In the genomic region with DNA sequence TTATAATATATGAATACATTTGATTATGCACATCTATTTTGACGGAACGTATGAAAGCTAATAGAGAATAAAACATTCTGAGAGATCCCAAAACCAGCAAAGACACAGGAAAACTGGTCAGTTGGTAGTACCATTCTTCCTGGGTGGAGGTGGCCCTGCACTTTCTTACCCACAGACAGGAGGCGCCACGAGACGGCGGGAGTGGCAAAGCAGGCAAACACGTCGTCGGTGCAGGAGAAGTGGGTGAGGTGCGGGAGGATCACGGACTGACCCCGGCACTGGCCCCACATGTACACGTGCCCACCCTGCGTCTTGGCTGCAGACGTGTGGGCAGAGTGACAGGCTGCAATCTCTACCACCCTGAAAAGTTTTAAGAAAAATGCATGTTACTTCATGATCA, we compare ENCODE assay signal across 17 cellular contexts. TPM values are rescaled to one million over a fixed set of nuclear protein-coding genes. Genes with fewer than 3 reads are reported as not detected.
DNase-seq lines count a peak whose midpoint lies in the region; ATAC-seq and TF ChIP-seq lines count a peak whose summit lies in the region.
"Had no signal": no experiment of that assay in that cellular context is flagged by ENCODE, and none has a peak within 500 bp of the region (broad histone marks: within the 10 kb centered on the region; RNA-seq: fewer than 3 reads in every experiment).

No MANE protein-coding gene starts in this region.

- no peaks in the 10 kb centered on the region for H3K4me1 ChIP-seq in left ventricle myocardium inferior
- H3K4me1 ChIP-seq in thoracic aorta (ENCODE audit: control insufficient read depth in 1 of 2, low read depth in 2 of 2) = no peaks in the 10 kb centered on the region
- H3K4me1 ChIP-seq: A549 had no signal

- H3K27ac ChIP-seq in left ventricle myocardium inferior (replicated peaks) (no peak overlapping the region), thoracic aorta (no peak overlapping the region)
- H3K27ac ChIP-seq: A549, PC-9 had no signal

- DNase-seq in left ventricle myocardium inferior = no peak
- DNase-seq in Right ventricle myocardium superior = no peak
- DNase-seq in SK-MEL-5 (ENCODE audit: low read depth, low spot score) = peak; percentile 54
- DNase-seq in fibroblast of the aortic adventitia (ENCODE audit: low read depth) = no peak
- no peak for DNase-seq in thoracic aorta (ENCODE audit: low spot score)
- no peak for DNase-seq in hippocampal formation (lab: John Stamatoyannopoulos, UW)
- DNase-seq in MV-4-11 (lab: John Stamatoyannopoulos, UW) = no peak
- DNase-seq: activated CD4-positive, alpha-beta T cell treated with anti-CD3 and anti-CD28 coated beads, Interleukin-2, amount 50 U/mL, for 48 hours; immature natural killer cell; NCI-H187; NCI-H524 treated with DMSO at 0.1 percent for 48 hours; nephron progenitor cell; PC-9; stimulated activated naive CD4-positive, alpha-beta T cell treated with Interleukin-2 at 50 U/mL for 16 hours had no signal

- intact Hi-C loops in left ventricle myocardium inferior (cut with micrococcal nuclease) (no loop called here), Right ventricle myocardium superior (cut with DNase I) (no loop called here)

- H3K27me3 ChIP-seq in left ventricle myocardium inferior (ENCODE audit: low read depth) (no peaks in the 10 kb centered on the region), thoracic aorta (replicated peaks; ENCODE audit: insufficient read depth) (no peaks in the 10 kb centered on the region)

- TF ChIP-seq CTCF in left ventricle myocardium inferior (IDR thresholded peaks at IDR 0.05; ENCODE audit: borderline replicate concordance) = peak; percentile 19
- TF ChIP-seq CTCF in fibroblast of the aortic adventitia (IDR thresholded peaks at IDR 0.05; ENCODE audit: insufficient read depth, low read length) = peak; percentile 16
- peak; percentile 14 for TF ChIP-seq CTCF in thoracic aorta (IDR thresholded peaks at IDR 0.05)

- in situ Hi-C loops in SK-MEL-5 (cut with HindIII; ENCODE audit: low pct_unique_long_range_greater_than_20kb, low sequenced_read_pairs) = no loop called here

- no peak for ATAC-seq in Right ventricle myocardium superior (ENCODE audit: poor library complexity)
- no peak for ATAC-seq in thoracic aorta (ENCODE audit: insufficient number of reproducible peaks, low FRiP score, low read depth)
- no peak for ATAC-seq in GM18511 (IDR thresholded peaks at IDR 0.05; ENCODE audit: unreplicated experiment)
- ATAC-seq: A549, GM12878 had no signal

- H3K36me3 ChIP-seq in left ventricle myocardium inferior (peaks cover 89% of the 10 kb centered on the region), thoracic aorta (peaks cover 13% of the 10 kb centered on the region)

- H3K9me3 ChIP-seq in left ventricle myocardium inferior (replicated peaks) = no peaks in the 10 kb centered on the region
- no peaks in the 10 kb centered on the region for H3K9me3 ChIP-seq in thoracic aorta
- H3K9me3 ChIP-seq: A549 had no signal

- H3K4me3 ChIP-seq in left ventricle myocardium inferior = no peak overlapping the region
- no peak overlapping the region for H3K4me3 ChIP-seq in fibroblast of the aortic adventitia (ENCODE audit: low read depth, low read length)
- no peak overlapping the region for H3K4me3 ChIP-seq in thoracic aorta
- H3K4me3 ChIP-seq: A549, GM12878, PC-9 had no signal

RNA-seq across cellular contexts. Expression of a gene that starts 36.1 kb away (rescaled TPM):
- total RNA-seq in left ventricle myocardium inferior (21.6 TPM), Right ventricle myocardium superior (21.0 TPM), fibroblast of the aortic adventitia (ENCODE audit: low replicate concordance) (24.0 and 40.7 TPM in 2 replicates), thoracic aorta (10 to 100 TPM; 22.6 to 22.7 TPM)
- 17.6 and 18.0 TPM in 2 replicates for total RNA-seq in SK-MEL-5 (2014; rRNA removed; shearing (Covaris generic))
- polyA plus RNA-seq in SK-MEL-5 (2015; cell fraction: cytosol; rRNA removed) = 21.7 and 29.3 TPM in 2 replicates
- polyA plus RNA-seq in SK-MEL-5 (2015; cell fraction: nucleus; rRNA removed) = 116 and 132 TPM in 2 replicates

RNA-seq across cellular contexts. Expression of a gene that starts 53.5 kb away (rescaled TPM):
- total RNA-seq in left ventricle myocardium inferior = 15.1 TPM
- total RNA-seq in Right ventricle myocardium superior = 17.6 TPM
- 8.8 and 9.9 TPM in 2 replicates for total RNA-seq in SK-MEL-5 (2014; rRNA removed; shearing (Covaris generic))
- polyA plus RNA-seq in SK-MEL-5 (2015; cell fraction: cytosol; rRNA removed) = 11.7 and 16.1 TPM in 2 replicates
- polyA plus RNA-seq in SK-MEL-5 (2015; cell fraction: nucleus; rRNA removed) = 54.8 and 71.3 TPM in 2 replicates
- 13.3 and 33.7 TPM in 2 replicates for total RNA-seq in fibroblast of the aortic adventitia (ENCODE audit: low replicate concordance)
- total RNA-seq in thoracic aorta = 10 to 100 TPM; 39.3 to 51.1 TPM
